Comparison of ENCODE assay signal across 9 cellular contexts in genomic region chr2:193187816-193188215, GRCh38.
DNase-seq lines count a peak whose midpoint lies in the region; ATAC-seq and TF ChIP-seq lines count a peak whose summit lies in the region.
"Had no signal": no experiment of that assay in that cellular context is flagged by ENCODE, and none has a peak within 500 bp of the region (broad histone marks: within the 10 kb centered on the region; RNA-seq: fewer than 3 reads in every experiment).

No MANE protein-coding gene starts in this region.

- H4K20me1 ChIP-seq in HCT116 (ENCODE audit: insufficient read depth): no peaks in the 10 kb centered on the region

- H3K36me3 ChIP-seq in HCT116 (ENCODE audit: control insufficient read depth in 1 of 2, insufficient read depth in 2 of 2, low read length in 2 of 2): no peaks in the 10 kb centered on the region

- no TSS peak for BruUV-seq in HCT116 (replicated peaks; lab: Mats Ljungman, UMichigan)

- DNase-seq in HCT116 (ENCODE audit: low read depth, low spot score): no peak
- peak; percentile 69 for DNase-seq in OCI-M1 (lab: John Stamatoyannopoulos, UW)
- no peak for DNase-seq in naive thymus-derived CD8-positive, alpha-beta T cell
- no peak for DNase-seq in activated CD4-positive, CD25-positive, alpha-beta regulatory T cell (lab: John Stamatoyannopoulos, UW)
- no peak for DNase-seq in HuH-7 (ENCODE audit: low spot score)
- no peak for DNase-seq in activated CD4-positive, alpha-beta T cell treated with anti-CD3 and anti-CD28 coated beads for 36 hours
- DNase-seq: effector CD4-positive, alpha-beta T cell had no signal

- H3K27me3 ChIP-seq in HCT116 (ENCODE audit: insufficient read depth, low read length): no peaks in the 10 kb centered on the region

- no peak overlapping the region for H3K9ac ChIP-seq in HCT116 (ENCODE audit: low read length)
- H3K9ac ChIP-seq: parathyroid adenoma had no signal

- H3K9me2 ChIP-seq in HCT116 (ENCODE audit: insufficient read depth): peaks cover 4% of the 10 kb centered on the region; the same call in 1 of the 2 replicates

- CTCF ChIA-PET in HCT116 (lab: Charles Lee): no interaction called here
- CTCF ChIA-PET in activated CD4-positive, alpha-beta T cell treated with anti-CD3 and anti-CD28 coated beads for 36 hours (lab: Charles Lee): no interaction called here

- peaks cover 3 to 10% (median 6%) of the 10 kb centered on the region in 4 donors for H3K4me1 Mint-ChIP-seq in naive thymus-derived CD8-positive, alpha-beta T cell
- H3K4me1 Mint-ChIP-seq in activated CD4-positive, alpha-beta T cell treated with anti-CD3 and anti-CD28 coated beads for 36 hours: peaks cover 5% of the 10 kb centered on the region

- TF ChIP-seq POLR2A in HCT116 (IDR thresholded peaks at IDR 0.05; ENCODE audit: borderline replicate concordance, extremely low read depth, insufficient read depth, insufficient read length): no peak

- H3K27ac ChIP-seq in HCT116 (ENCODE audit: low read depth, low read length): no peak overlapping the region
- H3K27ac ChIP-seq: parathyroid adenoma had no signal

- peak overlapping the region; percentile 36 for H3K4me2 ChIP-seq in HCT116 (ENCODE audit: low read length)

- no peaks in the 10 kb centered on the region for H3K36me3 Mint-ChIP-seq in naive thymus-derived CD8-positive, alpha-beta T cell
- no peaks in the 10 kb centered on the region for H3K36me3 Mint-ChIP-seq in activated CD4-positive, alpha-beta T cell treated with anti-CD3 and anti-CD28 coated beads for 36 hours (ENCODE audit: low read depth)

- no peak for TF ChIP-seq CTCF in HCT116 (IDR thresholded peaks at IDR 0.05 in 2 of 3, conservative IDR thresholded peaks at IDR 0.05 in 1 of 3; ENCODE audit: borderline replicate concordance in 1 of 3, insufficient read depth in 1 of 3, low read depth in 2 of 3, low read length in 2 of 3)

- ATAC-seq in GM18858 (IDR thresholded peaks at IDR 0.05; ENCODE audit: unreplicated experiment): peak; percentile 75
- no peak for ATAC-seq in HCT116
- ATAC-seq in naive thymus-derived CD8-positive, alpha-beta T cell: no peak
- no peak for ATAC-seq in activated CD4-positive, alpha-beta T cell treated with anti-CD3 and anti-CD28 coated beads for 36 hours

- no peaks in the 10 kb centered on the region for H3K9me3 Mint-ChIP-seq in naive thymus-derived CD8-positive, alpha-beta T cell
- H3K9me3 Mint-ChIP-seq in activated CD4-positive, alpha-beta T cell treated with anti-CD3 and anti-CD28 coated beads for 36 hours (ENCODE audit: low read depth): no peaks in the 10 kb centered on the region

- H3K79me2 ChIP-seq in HCT116 (ENCODE audit: insufficient read depth, low read length): no peaks in the 10 kb centered on the region
- H3K79me2 ChIP-seq: parathyroid adenoma had no signal

- POLR2A ChIA-PET in HCT116 (lab: Charles Lee): no interaction called here
- POLR2A ChIA-PET in naive thymus-derived CD8-positive, alpha-beta T cell (lab: Charles Lee): no interaction called here
- POLR2A ChIA-PET in activated CD4-positive, alpha-beta T cell treated with anti-CD3 and anti-CD28 coated beads for 36 hours (lab: Charles Lee): no interaction called here

- H3K9me3 ChIP-seq in HCT116 (ENCODE audit: control insufficient read depth in 1 of 2, insufficient read depth in 1 of 2, low read depth in 1 of 2, low read length in 2 of 2): no peaks in the 10 kb centered on the region

- H3K4me3 ChIP-seq in HCT116 (replicated peaks in 1 of 2; ENCODE audit: low read depth in 1 of 2, low read length in 2 of 2): no peak overlapping the region

- peaks cover 0 to 4% of the 10 kb centered on the region in 2 experiments; a peak in 1 of 4 replicates for H3K4me1 ChIP-seq in HCT116 (ENCODE audit: control insufficient read depth in 1 of 2, insufficient read depth in 2 of 2, low read length in 2 of 2)
- H3K4me1 ChIP-seq: parathyroid adenoma had no signal

- RAD21 ChIA-PET in HCT116 (lab: Charles Lee; ENCODE audit: low non-redundant PET in 1 of 2, low total read pairs in 2 of 2, uncharacterized antibody in 2 of 2, unreplicated experiment in 2 of 2): no interaction called here

- H3K27ac Mint-ChIP-seq in naive thymus-derived CD8-positive, alpha-beta T cell: no peak overlapping the region
- no peak overlapping the region for H3K27ac Mint-ChIP-seq in activated CD4-positive, alpha-beta T cell treated with anti-CD3 and anti-CD28 coated beads for 36 hours

- intact Hi-C loops in HCT116 (cut with micrococcal nuclease): no loop called here
- intact Hi-C loops in activated CD4-positive, alpha-beta T cell treated with anti-CD3 and anti-CD28 coated beads for 36 hours (cut with DNase I, micrococcal nuclease): no loop called here

- no peaks in the 10 kb centered on the region for H3K27me3 Mint-ChIP-seq in naive thymus-derived CD8-positive, alpha-beta T cell
- no peaks in the 10 kb centered on the region for H3K27me3 Mint-ChIP-seq in activated CD4-positive, alpha-beta T cell treated with anti-CD3 and anti-CD28 coated beads for 36 hours

- H3K4me3 Mint-ChIP-seq in naive thymus-derived CD8-positive, alpha-beta T cell: peak overlapping the region in 9 of 10 donors; percentile 2 to 72 (median 33)
- no peak overlapping the region for H3K4me3 Mint-ChIP-seq in activated CD4-positive, alpha-beta T cell treated with anti-CD3 and anti-CD28 coated beads for 36 hours

- H2AFZ ChIP-seq in HCT116 (ENCODE audit: low read depth, low read length, poor library complexity, severe bottlenecking): peak overlapping the region; percentile 5
- H2AFZ ChIP-seq: parathyroid adenoma had no signal

- TF ChIP-seq RAD21 in HCT116 (IDR thresholded peaks at IDR 0.05; ENCODE audit: low read depth): no peak

TF ChIP-seq in HCT116, 20 proteins besides CTCF, POLR2A, EP300 and RAD21:
- no peak for TF ChIP-seq EZH2phosphoT487 (IDR thresholded peaks at IDR 0.05; ENCODE audit: borderline replicate concordance)
- no peak for TF ChIP-seq POLR2AphosphoS5 (IDR thresholded peaks at IDR 0.05; ENCODE audit: low read depth, low read length)
- TF ChIP-seq SRF (IDR thresholded peaks at IDR 0.05; ENCODE audit: low read depth): no peak
- TF ChIP-seq EGR1 (IDR thresholded peaks at IDR 0.05; ENCODE audit: low read depth): no peak
- no peak for TF ChIP-seq MAX (IDR thresholded peaks at IDR 0.05)
- TF ChIP-seq EZH2 (IDR thresholded peaks at IDR 0.05): no peak
- no peak for TF ChIP-seq ATF3 (IDR thresholded peaks at IDR 0.05)
- TF ChIP-seq ZNF274 (IDR thresholded peaks at IDR 0.05; ENCODE audit: low read depth, low read length): no peak
- TF ChIP-seq SP1 (IDR thresholded peaks at IDR 0.05; ENCODE audit: low read depth): no peak
- no peak for TF ChIP-seq TCF7L2 (IDR thresholded peaks at IDR 0.05; ENCODE audit: borderline replicate concordance, extremely low read depth, insufficient read depth, insufficient read length)
- TF ChIP-seq CEBPB (IDR thresholded peaks at IDR 0.05; ENCODE audit: low read depth): no peak
- no peak for TF ChIP-seq ELF1 (IDR thresholded peaks at IDR 0.05; ENCODE audit: borderline replicate concordance, low read depth)
- TF ChIP-seq YY1 (IDR thresholded peaks at IDR 0.05; ENCODE audit: extremely low read depth, insufficient replicate concordance, low read depth, low read length): no peak
- TF ChIP-seq, protein P1, sequence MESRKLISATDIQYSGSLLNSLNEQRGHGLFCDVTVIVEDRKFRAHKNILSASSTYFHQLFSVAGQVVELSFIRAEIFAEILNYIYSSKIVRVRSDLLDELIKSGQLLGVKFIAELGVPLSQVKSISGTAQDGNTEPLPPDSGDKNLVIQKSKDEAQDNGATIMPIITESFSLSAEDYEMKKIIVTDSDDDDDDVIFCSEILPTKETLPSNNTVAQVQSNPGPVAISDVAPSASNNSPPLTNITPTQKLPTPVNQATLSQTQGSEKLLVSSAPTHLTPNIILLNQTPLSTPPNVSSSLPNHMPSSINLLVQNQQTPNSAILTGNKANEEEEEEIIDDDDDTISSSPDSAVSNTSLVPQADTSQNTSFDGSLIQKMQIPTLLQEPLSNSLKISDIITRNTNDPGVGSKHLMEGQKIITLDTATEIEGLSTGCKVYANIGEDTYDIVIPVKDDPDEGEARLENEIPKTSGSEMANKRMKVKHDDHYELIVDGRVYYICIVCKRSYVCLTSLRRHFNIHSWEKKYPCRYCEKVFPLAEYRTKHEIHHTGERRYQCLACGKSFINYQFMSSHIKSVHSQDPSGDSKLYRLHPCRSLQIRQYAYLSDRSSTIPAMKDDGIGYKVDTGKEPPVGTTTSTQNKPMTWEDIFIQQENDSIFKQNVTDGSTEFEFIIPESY (IDR thresholded peaks at IDR 0.05; ENCODE audit: extremely low read depth, insufficient replicate concordance, low read length): no peak
- TF ChIP-seq FOSL1 (IDR thresholded peaks at IDR 0.05; ENCODE audit: low read depth): no peak
- TF ChIP-seq SIN3A (IDR thresholded peaks at IDR 0.05; ENCODE audit: low read depth): no peak
